ENCODE assay signal across 1 cellular context in the genomic region with DNA sequence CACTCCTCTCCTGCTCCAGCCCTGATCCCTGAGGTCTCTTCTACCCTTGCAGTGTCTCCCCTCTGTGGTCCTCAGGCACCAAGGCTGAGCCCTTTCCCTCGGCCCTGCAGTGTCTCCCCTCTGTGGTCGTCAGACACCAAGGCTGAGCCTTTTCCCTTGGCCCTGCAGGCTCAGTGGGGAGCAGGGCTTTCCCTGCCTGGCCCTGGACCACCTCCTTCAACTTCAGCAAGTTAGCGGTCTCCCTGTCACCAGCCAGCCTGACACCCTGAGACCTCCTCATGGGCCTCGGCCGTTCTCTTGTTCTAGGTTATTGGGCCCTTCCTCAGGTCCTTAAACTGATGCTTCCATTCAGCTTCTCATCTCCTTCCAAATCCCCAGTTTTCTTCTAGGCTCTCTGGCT.
TF ChIP-seq lines count a peak whose summit lies in the region.

No MANE protein-coding gene starts in this region.

TF ChIP-seq in WTC11, 78 proteins besides CTCF, POLR2A, EP300 and RAD21 (continued from another document):
- TF ChIP-seq, protein P1, sequence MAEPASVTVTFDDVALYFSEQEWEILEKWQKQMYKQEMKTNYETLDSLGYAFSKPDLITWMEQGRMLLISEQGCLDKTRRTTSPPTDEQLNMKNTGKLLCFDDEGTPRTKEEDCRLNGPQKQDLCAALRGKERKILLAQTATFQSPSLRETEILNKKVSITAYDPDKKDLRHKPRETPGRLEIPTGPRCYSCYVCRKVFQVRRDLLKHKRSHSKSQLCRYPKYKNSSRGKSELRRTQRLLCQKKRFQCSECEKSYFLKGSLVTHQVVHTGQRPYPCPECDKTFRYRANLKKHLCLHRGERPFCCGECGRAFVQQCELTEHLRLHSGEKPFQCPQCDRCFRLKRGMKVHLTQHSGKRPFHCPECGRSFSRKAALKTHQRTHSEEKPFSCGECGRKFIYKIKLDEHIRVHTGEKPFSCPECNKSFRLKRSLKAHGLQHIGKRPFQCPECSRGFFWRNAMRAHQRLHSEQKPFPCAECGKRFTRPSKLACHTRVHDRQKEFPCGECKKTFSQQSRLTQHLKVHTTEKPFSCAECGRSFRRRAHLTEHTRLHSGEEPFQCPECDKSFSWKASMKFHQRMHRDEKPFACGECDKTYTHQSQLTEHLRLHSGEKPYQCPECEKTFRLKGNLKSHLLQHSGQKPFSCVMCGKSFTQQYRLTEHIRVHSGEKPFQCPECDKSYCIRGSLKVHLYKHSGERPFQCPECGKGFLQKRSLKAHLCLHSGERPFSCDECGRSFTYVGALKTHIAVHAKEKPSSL (CRISPR knock-in tag; conservative IDR thresholded peaks at IDR 0.05) = no peak
- TF ChIP-seq, protein P2, sequence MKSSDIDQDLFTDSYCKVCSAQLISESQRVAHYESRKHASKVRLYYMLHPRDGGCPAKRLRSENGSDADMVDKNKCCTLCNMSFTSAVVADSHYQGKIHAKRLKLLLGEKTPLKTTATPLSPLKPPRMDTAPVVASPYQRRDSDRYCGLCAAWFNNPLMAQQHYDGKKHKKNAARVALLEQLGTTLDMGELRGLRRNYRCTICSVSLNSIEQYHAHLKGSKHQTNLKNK (CRISPR knock-in tag; IDR thresholded peaks at IDR 0.05) = no peak
- TF ChIP-seq, protein P3, sequence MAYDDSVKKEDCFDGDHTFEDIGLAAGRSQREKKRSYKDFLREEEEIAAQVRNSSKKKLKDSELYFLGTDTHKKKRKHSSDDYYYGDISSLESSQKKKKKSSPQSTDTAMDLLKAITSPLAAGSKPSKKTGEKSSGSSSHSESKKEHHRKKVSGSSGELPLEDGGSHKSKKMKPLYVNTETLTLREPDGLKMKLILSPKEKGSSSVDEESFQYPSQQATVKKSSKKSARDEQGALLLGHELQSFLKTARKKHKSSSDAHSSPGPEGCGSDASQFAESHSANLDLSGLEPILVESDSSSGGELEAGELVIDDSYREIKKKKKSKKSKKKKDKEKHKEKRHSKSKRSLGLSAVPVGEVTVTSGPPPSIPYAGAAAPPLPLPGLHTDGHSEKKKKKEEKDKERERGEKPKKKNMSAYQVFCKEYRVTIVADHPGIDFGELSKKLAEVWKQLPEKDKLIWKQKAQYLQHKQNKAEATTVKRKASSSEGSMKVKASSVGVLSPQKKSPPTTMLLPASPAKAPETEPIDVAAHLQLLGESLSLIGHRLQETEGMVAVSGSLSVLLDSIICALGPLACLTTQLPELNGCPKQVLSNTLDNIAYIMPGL (CRISPR knock-in tag; IDR thresholded peaks at IDR 0.05) = no peak
- TF ChIP-seq ELF4 (CRISPR knock-in tag; IDR thresholded peaks at IDR 0.05; ENCODE audit: low read depth) (no peak), ZNF138 (CRISPR knock-in tag; conservative IDR thresholded peaks at IDR 0.05) (no peak), ZNF317 (CRISPR knock-in tag; IDR thresholded peaks at IDR 0.05; ENCODE audit: borderline replicate concordance, low read depth) (no peak)
TF ChIP-seq in WTC11: peak in this region for 0.
